Comparison of ENCODE assay signal across 9 cellular contexts in genomic region chr6:24596717-24597116, GRCh38.
"Had no signal": no experiment of that assay in that cellular context is flagged by ENCODE, and none has a peak within 500 bp of the region (broad histone marks: within the 10 kb centered on the region; RNA-seq: fewer than 3 reads in every experiment).

No MANE protein-coding gene starts in this region.

- H2AFZ ChIP-seq: GM23338 had no signal

- H3K9me3 Mint-ChIP-seq: GM23338, H9, HFFc6, IgD-negative memory B cell had no signal

- H3K9ac ChIP-seq: KMS-11 had no signal

- DNase-seq: H9, HCEC 1CT, HFFc6 had no signal

- ATAC-seq: GM23338 had no signal

- H3K27ac ChIP-seq: KMS-11 had no signal

- H3K27ac Mint-ChIP-seq: GM23338, H9, HFFc6 had no signal

- H3K4me3 ChIP-seq: GM23338 had no signal

- FAIRE-seq: H1, H54, HTR-8/SVneo had no signal

- H3K4me3 Mint-ChIP-seq: GM23338, H9, HFFc6, IgD-negative memory B cell had no signal

- H3K4me2 ChIP-seq: GM23338, KMS-11 had no signal
